ENCODE assay signal across 21 cellular contexts in the genomic region with DNA sequence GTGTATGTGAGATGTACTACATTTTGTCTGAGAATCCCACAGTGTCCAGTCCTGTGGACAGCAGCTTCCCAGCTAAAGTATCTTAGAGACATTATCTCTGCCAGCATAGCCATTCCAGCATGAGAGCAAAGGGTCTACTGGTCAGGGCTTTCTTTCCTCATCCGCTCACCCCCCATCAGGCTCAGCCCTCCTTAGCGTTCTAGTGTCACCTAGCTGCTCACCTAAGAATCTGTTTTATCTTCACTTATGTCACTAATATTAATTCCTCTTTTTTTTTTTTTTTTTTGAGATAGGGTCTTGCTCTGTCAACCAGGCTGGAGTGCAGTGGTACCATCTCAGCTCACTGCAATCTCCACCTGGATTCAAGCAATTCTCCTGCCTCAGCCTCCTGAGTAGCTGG. TPM values are rescaled to one million over a fixed set of nuclear protein-coding genes. Genes with fewer than 3 reads are reported as not detected.
DNase-seq lines count a peak whose midpoint lies in the region; ATAC-seq and TF ChIP-seq lines count a peak whose summit lies in the region.
"Had no signal": no experiment of that assay in that cellular context is flagged by ENCODE, and none has a peak within 500 bp of the region (broad histone marks: within the 10 kb centered on the region; RNA-seq: fewer than 3 reads in every experiment).

No MANE protein-coding gene starts in this region.

- no peaks in the 10 kb centered on the region for H3K9me3 ChIP-seq in tibial nerve
- H3K9me3 ChIP-seq: suprapubic skin had no signal

- H3K36me3 ChIP-seq in tibial nerve = no peaks in the 10 kb centered on the region
- H3K36me3 ChIP-seq: suprapubic skin had no signal

- intact Hi-C loops in activated T-helper 2 cell treated with anti-CD3 and anti-CD28 coated beads, Interferon-gamma antibody, Interleukin-2, Interleukin-4, amounts not matched to agents 10 μg/mL and 5 μg/mL and 100 μg/mL, durations not matched to agents 14 hours and 24 hours and 36 hours (cut with micrococcal nuclease) = loop anchor here (5.0 to 10.0 kb wide), 4 partner anchors 100 to 267 kb away; a partner anchor contains a TSS

- no peak overlapping the region for H3K27ac Mint-ChIP-seq in activated T-cell treated with anti-CD3 and anti-CD28 coated beads, Interleukin-2, amount 50 U/mL, for 72 hours
- H3K27ac Mint-ChIP-seq in activated T-helper 2 cell treated with anti-CD3 and anti-CD28 coated beads, Interferon-gamma antibody, Interleukin-2, Interleukin-4, amounts not matched to agents 10 μg/mL and 5 μg/mL and 100 μg/mL, durations not matched to agents 14 hours and 24 hours and 36 hours = peak overlapping the region; percentile 53
- H3K27ac Mint-ChIP-seq in nephron progenitor cell = peak overlapping the region; percentile 32
- H3K27ac Mint-ChIP-seq in glutamatergic neuron (ENCODE audit: unreplicated experiment) = no peak overlapping the region
- H3K27ac Mint-ChIP-seq: HFFc6 had no signal

- H3K4me1 ChIP-seq in tibial nerve = peaks cover 3 to 77% (median 18%) of the 10 kb centered on the region in 4 donors

- H3K4me3 Mint-ChIP-seq in activated T-cell treated with anti-CD3 and anti-CD28 coated beads, Interleukin-2, amount 50 U/mL, for 72 hours = peak overlapping the region; percentile 16 to 27
- no peak overlapping the region for H3K4me3 Mint-ChIP-seq in activated T-cell treated with anti-CD3 and anti-CD28 coated beads, Interleukin-2, amount 50 U/mL, for 4 hours
- H3K4me3 Mint-ChIP-seq in activated T-helper 2 cell treated with anti-CD3 and anti-CD28 coated beads, Interferon-gamma antibody, Interleukin-2, Interleukin-4, amounts not matched to agents 10 μg/mL and 5 μg/mL and 100 μg/mL, durations not matched to agents 14 hours and 24 hours and 36 hours (ENCODE audit: low read depth) = no peak overlapping the region
- H3K4me3 Mint-ChIP-seq in nephron progenitor cell (no peak overlapping the region), glutamatergic neuron (ENCODE audit: unreplicated experiment) (no peak overlapping the region)
- H3K4me3 Mint-ChIP-seq: HFFc6 had no signal

- H3K4me1 Mint-ChIP-seq in activated T-cell treated with anti-CD3 and anti-CD28 coated beads, Interleukin-2, amount 50 U/mL, for 72 hours (ENCODE audit: low read depth) = peaks cover 52% of the 10 kb centered on the region
- peaks cover 42% of the 10 kb centered on the region for H3K4me1 Mint-ChIP-seq in activated T-cell treated with anti-CD3 and anti-CD28 coated beads, Interleukin-2, amount 50 U/mL, for 4 hours (ENCODE audit: low read depth)
- peaks cover 40% of the 10 kb centered on the region for H3K4me1 Mint-ChIP-seq in activated T-helper 2 cell treated with anti-CD3 and anti-CD28 coated beads, Interferon-gamma antibody, Interleukin-2, Interleukin-4, amounts not matched to agents 10 μg/mL and 5 μg/mL and 100 μg/mL, durations not matched to agents 14 hours and 24 hours and 36 hours (ENCODE audit: low read depth)
- H3K4me1 Mint-ChIP-seq in nephron progenitor cell (peaks cover 30% of the 10 kb centered on the region), glutamatergic neuron (ENCODE audit: low read depth, unreplicated experiment) (peaks cover 16% of the 10 kb centered on the region)

- no peak for TF ChIP-seq POLR2A in tibial nerve (IDR thresholded peaks at IDR 0.05)

- no peak for DNase-seq in activated T-cell treated with anti-CD3 and anti-CD28 coated beads, Interleukin-2, amount 50 U/mL, for 72 hours
- DNase-seq in activated T-cell treated with anti-CD3 and anti-CD28 coated beads, Interleukin-2, amount 50 U/mL, for 4 hours = no peak
- peak; percentile 49 for DNase-seq in Jurkat, Clone E6-1 (ENCODE audit: low read depth, low spot score)
- DNase-seq in activated T-helper 2 cell treated with anti-CD3 and anti-CD28 coated beads, Interferon-gamma antibody, Interleukin-2, Interleukin-4, amounts not matched to agents 10 μg/mL and 5 μg/mL and 100 μg/mL, durations not matched to agents 14 hours and 24 hours and 36 hours (ENCODE audit: low spot score) = no peak
- DNase-seq in nephron progenitor cell = no peak
- no peak for DNase-seq in glutamatergic neuron
- no peak for DNase-seq in COLO829 (ENCODE audit: low spot score)
- DNase-seq in tibial nerve (ENCODE audit: low spot score in 2 of 2) = no peak
- DNase-seq: ACHN; activated CD8-positive, alpha-beta memory T cell treated with anti-CD3 and anti-CD28 coated beads for 24 hours; aorta; cerebellar nuclear complex; COR-L47; effector CD8-positive, alpha-beta T cell; HFFc6; NCI-H1092; NCI-H2081 treated with DMSO at 0.1 percent for 48 hours; nucleus accumbens; SW 1271 had no signal

- peak overlapping the region; percentile 45 for H3K4me3 ChIP-seq in Jurkat, Clone E6-1 (ENCODE audit: low read length)
- H3K4me3 ChIP-seq in tibial nerve = no peak overlapping the region
- H3K4me3 ChIP-seq: suprapubic skin had no signal

- H3K36me3 Mint-ChIP-seq in activated T-cell treated with anti-CD3 and anti-CD28 coated beads, Interleukin-2, amount 50 U/mL, for 72 hours (ENCODE audit: insufficient read depth in 2 of 2) = no peaks in the 10 kb centered on the region
- no peaks in the 10 kb centered on the region for H3K36me3 Mint-ChIP-seq in activated T-cell treated with anti-CD3 and anti-CD28 coated beads, Interleukin-2, amount 50 U/mL, for 4 hours (ENCODE audit: insufficient read depth)
- no peaks in the 10 kb centered on the region for H3K36me3 Mint-ChIP-seq in activated T-helper 2 cell treated with anti-CD3 and anti-CD28 coated beads, Interferon-gamma antibody, Interleukin-2, Interleukin-4, amounts not matched to agents 10 μg/mL and 5 μg/mL and 100 μg/mL, durations not matched to agents 14 hours and 24 hours and 36 hours (ENCODE audit: low read depth)
- H3K36me3 Mint-ChIP-seq in nephron progenitor cell (ENCODE audit: low read depth) = no peaks in the 10 kb centered on the region
- H3K36me3 Mint-ChIP-seq in glutamatergic neuron (ENCODE audit: unreplicated experiment) = no peaks in the 10 kb centered on the region

- H3K27ac ChIP-seq in tibial nerve = no peak overlapping the region
- H3K27ac ChIP-seq: suprapubic skin, VCaP had no signal

- H3K9me3 Mint-ChIP-seq in activated T-cell treated with anti-CD3 and anti-CD28 coated beads, Interleukin-2, amount 50 U/mL, for 72 hours = no peaks in the 10 kb centered on the region
- no peaks in the 10 kb centered on the region for H3K9me3 Mint-ChIP-seq in activated T-cell treated with anti-CD3 and anti-CD28 coated beads, Interleukin-2, amount 50 U/mL, for 4 hours
- H3K9me3 Mint-ChIP-seq in activated T-helper 2 cell treated with anti-CD3 and anti-CD28 coated beads, Interferon-gamma antibody, Interleukin-2, Interleukin-4, amounts not matched to agents 10 μg/mL and 5 μg/mL and 100 μg/mL, durations not matched to agents 14 hours and 24 hours and 36 hours = no peaks in the 10 kb centered on the region
- no peaks in the 10 kb centered on the region for H3K9me3 Mint-ChIP-seq in nephron progenitor cell
- no peaks in the 10 kb centered on the region for H3K9me3 Mint-ChIP-seq in glutamatergic neuron (ENCODE audit: unreplicated experiment)
- H3K9me3 Mint-ChIP-seq: HFFc6 had no signal

- TF ChIP-seq EP300 in tibial nerve (IDR thresholded peaks at IDR 0.05) = no peak

- TF ChIP-seq CTCF in nephron progenitor cell (IDR thresholded peaks at IDR 0.05) = no peak
- TF ChIP-seq CTCF in glutamatergic neuron (IDR thresholded peaks at IDR 0.05; ENCODE audit: partially characterized antibody, unreplicated experiment) = no peak
- no peak for TF ChIP-seq CTCF in tibial nerve (IDR thresholded peaks at IDR 0.05)

- no peaks in the 10 kb centered on the region for H3K27me3 ChIP-seq in tibial nerve
- H3K27me3 ChIP-seq: suprapubic skin had no signal

- ATAC-seq in activated T-cell treated with anti-CD3 and anti-CD28 coated beads, Interleukin-2, amount 50 U/mL, for 72 hours (replicated peaks in 1 of 2) = no peak
- ATAC-seq in activated T-cell treated with anti-CD3 and anti-CD28 coated beads, Interleukin-2, amount 50 U/mL, for 4 hours = no peak

- H3K27me3 Mint-ChIP-seq in activated T-cell treated with anti-CD3 and anti-CD28 coated beads, Interleukin-2, amount 50 U/mL, for 72 hours (ENCODE audit: low read depth) = no peaks in the 10 kb centered on the region
- no peaks in the 10 kb centered on the region for H3K27me3 Mint-ChIP-seq in activated T-cell treated with anti-CD3 and anti-CD28 coated beads, Interleukin-2, amount 50 U/mL, for 4 hours (ENCODE audit: low read depth)
- H3K27me3 Mint-ChIP-seq in activated T-helper 2 cell treated with anti-CD3 and anti-CD28 coated beads, Interferon-gamma antibody, Interleukin-2, Interleukin-4, amounts not matched to agents 10 μg/mL and 5 μg/mL and 100 μg/mL, durations not matched to agents 14 hours and 24 hours and 36 hours (ENCODE audit: low read depth) = peaks cover 3% of the 10 kb centered on the region
- H3K27me3 Mint-ChIP-seq in nephron progenitor cell (ENCODE audit: low read depth, poor library complexity) (peaks cover 3% of the 10 kb centered on the region), glutamatergic neuron (ENCODE audit: unreplicated experiment) (peaks cover 1% of the 10 kb centered on the region)

- WGBS in tibial nerve, 2 donors = 84 to 91% methylated on average over 2 of the region's 2 CpGs

RNA-seq across cellular contexts. Expression of a gene that starts 15.6 kb away (rescaled TPM):
- total RNA-seq in activated T-cell treated with anti-CD3 and anti-CD28 coated beads, Interleukin-2, amount 50 U/mL, for 72 hours = 10 to 100 TPM; 27.6 to 30.2 TPM
- 1 to 10 TPM; 6.3 to 8.0 (median 7.9) TPM for total RNA-seq in activated T-cell treated with anti-CD3 and anti-CD28 coated beads, Interleukin-2, amount 50 U/mL, for 4 hours
- 41.7 TPM for polyA plus RNA-seq in Jurkat, Clone E6-1 (2012; ENCODE audit: insufficient read depth, insufficient read length)
- 20.5 and 22.3 TPM in 2 replicates for total RNA-seq in activated T-helper 2 cell treated with anti-CD3 and anti-CD28 coated beads, Interferon-gamma antibody, Interleukin-2, Interleukin-4, amounts not matched to agents 10 μg/mL and 5 μg/mL and 100 μg/mL, durations not matched to agents 14 hours and 24 hours and 36 hours
- total RNA-seq in glutamatergic neuron (ENCODE audit: unreplicated experiment) (291 TPM), tibial nerve (100 to 1,000 TPM in 1 of 4 donors, 10 to 100 TPM in 3; 84.5 to 124 (median 88.8) TPM)

RNA-seq across cellular contexts. Expression of a gene that starts 49.1 kb away (rescaled TPM):
- 10 to 100 TPM; 24.3 to 26.0 TPM for total RNA-seq in activated T-cell treated with anti-CD3 and anti-CD28 coated beads, Interleukin-2, amount 50 U/mL, for 72 hours
- 10 to 100 TPM; 49.2 to 54.8 (median 51.4) TPM for total RNA-seq in activated T-cell treated with anti-CD3 and anti-CD28 coated beads, Interleukin-2, amount 50 U/mL, for 4 hours
- polyA plus RNA-seq in Jurkat, Clone E6-1 (2012; ENCODE audit: insufficient read depth, insufficient read length) = 46.5 TPM
- total RNA-seq in activated T-helper 2 cell treated with anti-CD3 and anti-CD28 coated beads, Interferon-gamma antibody, Interleukin-2, Interleukin-4, amounts not matched to agents 10 μg/mL and 5 μg/mL and 100 μg/mL, durations not matched to agents 14 hours and 24 hours and 36 hours = 44.1 and 46.3 TPM in 2 replicates
- 23.5 TPM for total RNA-seq in glutamatergic neuron (ENCODE audit: unreplicated experiment)
- total RNA-seq in tibial nerve = 10 to 100 TPM; 14.3 to 19.4 (median 17.0) TPM

Comparison
In these comparisons a context has a peak if more than half of its experiments do, and no peak if none do; other contexts are left out.
1. H3K4me3 Mint-ChIP-seq: peak in activated T-cell treated with anti-CD3 and anti-CD28 coated beads, Interleukin-2, amount 50 U/mL, for 72 hours (2 of 2); none in activated T-cell treated with anti-CD3 and anti-CD28 coated beads, Interleukin-2, amount 50 U/mL, for 4 hours (single experiment), activated T-helper 2 cell treated with anti-CD3 and anti-CD28 coated beads, Interferon-gamma antibody, Interleukin-2, Interleukin-4, amounts not matched to agents 10 μg/mL and 5 μg/mL and 100 μg/mL, durations not matched to agents 14 hours and 24 hours and 36 hours (single experiment), nephron progenitor cell (single experiment) and glutamatergic neuron (single experiment).
2. H3K27ac Mint-ChIP-seq: peak in activated T-helper 2 cell treated with anti-CD3 and anti-CD28 coated beads, Interferon-gamma antibody, Interleukin-2, Interleukin-4, amounts not matched to agents 10 μg/mL and 5 μg/mL and 100 μg/mL, durations not matched to agents 14 hours and 24 hours and 36 hours (single experiment) and nephron progenitor cell (single experiment); none in activated T-cell treated with anti-CD3 and anti-CD28 coated beads, Interleukin-2, amount 50 U/mL, for 72 hours (single experiment) and glutamatergic neuron (single experiment).